In genomic region chr6:119349341-119350201, GRCh38 we compare ENCODE assay signal across 8 cellular contexts. TPM values are rescaled to one million over a fixed set of nuclear protein-coding genes. Genes with fewer than 3 reads are reported as not detected.
DNase-seq lines count a peak whose midpoint lies in the region; ATAC-seq and TF ChIP-seq lines count a peak whose summit lies in the region.

TSS of gene MAN1A1 (minus strand) at chr6:119349761. CDS start at chr6:119349065, 696 bp downstream.

- 0 out of 2 replicates have a peak, but pooled peaks have one; percentile 13 for TF ChIP-seq CTCF in OCI-LY1 (IDR thresholded peaks at IDR 0.05; ENCODE audit: low read length)

- no peaks in the 10 kb centered on the region for H3K9me3 ChIP-seq in CD8-positive, alpha-beta memory T cell (ENCODE audit: low read length)
- H3K9me3 ChIP-seq in OCI-LY1 (ENCODE audit: low read length), result no peaks in the 10 kb centered on the region

- no peak within 1 kb of the TSS; the same call in 1 of the 2 replicates for H2AFZ ChIP-seq in OCI-LY1 (ENCODE audit: low read length)

- peak within 1 kb of the TSS; percentile 78 for H3K4me3 ChIP-seq in CD8-positive, alpha-beta memory T cell (ENCODE audit: low read length)
- H3K4me3 ChIP-seq in OCI-LY1 (ENCODE audit: low read depth, low read length, poor library complexity, severe bottlenecking), result peak within 1 kb of the TSS; percentile 94

- no peaks in the 10 kb centered on the region for H3K9me3 Mint-ChIP-seq in CD8-positive, alpha-beta memory T cell

- no peaks in the 10 kb centered on the region for H3K36me3 ChIP-seq in CD8-positive, alpha-beta memory T cell (ENCODE audit: insufficient read depth, low read length)
- H3K36me3 ChIP-seq in OCI-LY1 (ENCODE audit: insufficient read depth, low read length), result no peaks in the 10 kb centered on the region

- peaks cover 44 to 66% (median 61%) of the 10 kb centered on the region in 3 donors for H3K4me1 Mint-ChIP-seq in CD8-positive, alpha-beta memory T cell

- peak within 1 kb of the TSS; percentile 94 for H3K4me2 ChIP-seq in OCI-LY1 (ENCODE audit: low read length)

- H3K4me1 ChIP-seq in CD8-positive, alpha-beta memory T cell (ENCODE audit: insufficient read depth, low read length), result peaks cover 12% of the 10 kb centered on the region
- H3K4me1 ChIP-seq in OCI-LY1 (ENCODE audit: insufficient read depth, low read length, severe bottlenecking), result peaks cover 45% of the 10 kb centered on the region

- H3K4me3 Mint-ChIP-seq in CD8-positive, alpha-beta memory T cell, result peak within 1 kb of the TSS; percentile 95 to 99 (median 97)

- CTCF ChIA-PET in CD8-positive, alpha-beta memory T cell (lab: Charles Lee), result interaction anchor here (1.0 to 3.6 kb wide), 4 partner anchors 10 to 35 kb away, joined by 3 to 42 read pairs (median 6); no protein-coding TSS in a partner anchor

- ATAC-seq in GM19397 (IDR thresholded peaks at IDR 0.05; ENCODE audit: unreplicated experiment), result peak; percentile 79
- peak; percentile 69 for ATAC-seq in HG03565 (IDR thresholded peaks at IDR 0.05; ENCODE audit: unreplicated experiment)

- peak; percentile 81 to 93 (median 89) for DNase-seq in CD8-positive, alpha-beta memory T cell
- DNase-seq in activated T-cell treated with anti-CD3 and anti-CD28 coated beads for 1 hour (ENCODE audit: low read depth), result peak; percentile 84
- peak; percentile 91 for DNase-seq in epidermal melanocyte (ENCODE audit: insufficient read length, low spot score)
- peak; percentile 92 for DNase-seq in mucosa of gallbladder (ENCODE audit: low spot score)
- DNase-seq in stimulated activated CD8-positive, alpha-beta memory T cell treated with anti-CD3 and anti-CD28 coated beads, Interleukin-4, amount 100 ng/mL, for 4 hours (ENCODE audit: low read depth in 2 of 2, low spot score in 1 of 2), result peak; percentile 71 to 76

- peaks cover 0 to 12% (median 0%) of the 10 kb centered on the region in 3 donors for H3K36me3 Mint-ChIP-seq in CD8-positive, alpha-beta memory T cell

- H3K27me3 Mint-ChIP-seq in CD8-positive, alpha-beta memory T cell, result peaks cover 0 to 1% of the 10 kb centered on the region in 2 donors

- POLR2A ChIA-PET in CD8-positive, alpha-beta memory T cell (lab: Charles Lee), result interaction anchor here (0.5 to 1.7 kb wide), 3 partner anchors 15 to 637 kb away, joined by 3 to 4 read pairs (median 4); no protein-coding TSS in a partner anchor

- peak within 1 kb of the TSS; percentile 80 to 97 (median 89) for H3K27ac Mint-ChIP-seq in CD8-positive, alpha-beta memory T cell

- H3K79me2 ChIP-seq in OCI-LY1 (ENCODE audit: insufficient read depth, low read length), result 0 out of 2 replicates have a peak, but pooled peaks cover 3% of the 10 kb centered on the region

- no peaks in the 10 kb centered on the region for H3F3A ChIP-seq in OCI-LY1 (ENCODE audit: insufficient read depth, low read length)

- H3K27ac ChIP-seq in CD8-positive, alpha-beta memory T cell (ENCODE audit: low read depth, low read length), result peak within 1 kb of the TSS; percentile 85
- H3K27ac ChIP-seq in OCI-LY1 (ENCODE audit: low read depth, low read length, poor library complexity, severe bottlenecking), result peak within 1 kb of the TSS; percentile 76

- H4K20me1 ChIP-seq in OCI-LY1 (ENCODE audit: insufficient read depth, low read length), result no peaks in the 10 kb centered on the region

- H3K9ac ChIP-seq in OCI-LY1 (ENCODE audit: low read length), result peak within 1 kb of the TSS; percentile 96

- H3K9me2 ChIP-seq in OCI-LY1 (ENCODE audit: low read depth, low read length), result no peaks in the 10 kb centered on the region

- H3K27me3 ChIP-seq in CD8-positive, alpha-beta memory T cell (ENCODE audit: insufficient read depth, low read length, poor library complexity, severe bottlenecking), result no peaks in the 10 kb centered on the region
- H3K27me3 ChIP-seq in OCI-LY1 (ENCODE audit: insufficient read depth, low read length), result no peaks in the 10 kb centered on the region

RNA-seq across cellular contexts. Expression of gene MAN1A1, which starts in this region (rescaled TPM):
- total RNA-seq in CD8-positive, alpha-beta memory T cell, result 10 to 100 TPM; 36.9 to 38.4 TPM
- 23.8 TPM for polyA plus RNA-seq in CD8-positive, alpha-beta memory T cell
- total RNA-seq in mucosa of gallbladder, result 87.1 TPM

Comparison
In these comparisons a context has a peak if more than half of its experiments do, and no peak if none do; other contexts are left out.
1. Peak in every context shown above with its lines: DNase-seq, ATAC-seq, H3K4me3 ChIP-seq and H3K27ac ChIP-seq.